In the genomic region with DNA sequence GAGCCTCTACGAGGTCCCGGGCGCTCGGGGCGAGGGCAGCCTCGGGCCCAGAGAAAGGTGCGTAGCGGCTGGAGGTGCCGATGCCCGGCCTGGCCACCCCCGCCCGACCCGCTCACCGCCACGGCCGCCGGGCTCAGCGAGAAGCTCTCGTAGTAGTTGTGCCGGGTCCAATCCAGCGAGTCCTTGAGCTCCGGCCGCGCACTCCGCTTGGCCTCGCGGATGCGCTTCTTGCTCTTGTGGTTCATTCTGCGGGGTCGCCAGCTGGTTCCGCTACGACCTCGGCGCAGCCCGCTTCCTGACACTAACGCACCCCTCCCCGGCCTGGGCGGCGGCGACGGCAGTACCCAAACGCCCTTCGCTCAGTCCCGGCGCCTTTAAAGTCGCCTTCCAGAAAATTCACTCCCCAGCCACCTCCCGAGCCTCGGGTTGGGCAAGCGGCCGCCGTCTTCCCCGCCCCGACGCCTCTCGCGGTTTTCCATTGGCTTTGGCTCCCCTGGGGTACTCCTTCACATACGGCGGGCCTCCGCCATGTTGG, we compare ENCODE assay signal across 8 cellular contexts. TPM values are rescaled to one million over a fixed set of nuclear protein-coding genes. Genes with fewer than 3 reads are reported as not detected.
DNase-seq lines count a peak whose midpoint lies in the region; ATAC-seq, FAIRE-seq and TF ChIP-seq lines count a peak whose summit lies in the region.

A gene (minus strand): TSS at position 376 of the 535 bp plus-strand sequence. CDS start 131 bp downstream, at position 245.

- TF ChIP-seq CTCF in bronchial epithelial cell (IDR thresholded peaks at IDR 0.05; ENCODE audit: insufficient read depth, low read length, severe bottlenecking): no peak

- peak within 1 kb of the TSS; percentile 99 for H3K27ac Mint-ChIP-seq in T-helper 17 cell
- peak within 1 kb of the TSS; percentile 98 to 100 (median 99) for H3K27ac Mint-ChIP-seq in immature natural killer cell

- no peaks in the 10 kb centered on the region for H3K27me3 ChIP-seq in ACC112 (ENCODE audit: insufficient read depth, low read length)
- H3K27me3 ChIP-seq in bronchial epithelial cell (ENCODE audit: control insufficient read depth, insufficient read depth, low read length): no peaks in the 10 kb centered on the region
- no peaks in the 10 kb centered on the region for H3K27me3 ChIP-seq in small intestine (ENCODE audit: control insufficient read depth in 2 of 2, insufficient read depth in 2 of 2, low read length in 2 of 2)

- FAIRE-seq in bronchial epithelial cell (lab: Jason Lieb, UNC) (no peak), small intestine (lab: Jason Lieb, UNC) (no peak)

- H2AFZ ChIP-seq in ACC112 (ENCODE audit: low read length, unreplicated experiment): no peak within 1 kb of the TSS

- peak; percentile 64 to 93 for DNase-seq in NCI-H187 (lab: John Stamatoyannopoulos, UW)
- peak in 1 of 3 donors; percentile 88 for DNase-seq in T-helper 17 cell
- peak; percentile 86 for DNase-seq in bronchial epithelial cell (ENCODE audit: low read depth)
- no peak for DNase-seq in immature natural killer cell
- DNase-seq in small intestine: peak; percentile 97

- H3K4me3 ChIP-seq in ACC112 (ENCODE audit: low read depth, low read length) (peak within 1 kb of the TSS; percentile 97), bronchial epithelial cell (ENCODE audit: low read depth, low read length) (peak within 1 kb of the TSS; percentile 98), small intestine (ENCODE audit: low read depth in 1 of 2, low read length in 2 of 2) (peak within 1 kb of the TSS; percentile 89 to 90)

- H3K4me1 ChIP-seq in ACC112 (ENCODE audit: control insufficient read depth, insufficient read depth, low read length, unreplicated experiment): peaks cover 19% of the 10 kb centered on the region
- H3K4me1 ChIP-seq in small intestine (ENCODE audit: control insufficient read depth in 2 of 2, insufficient read depth in 1 of 2, low read depth in 1 of 2, low read length in 1 of 2): peaks cover 0 to 3% of the 10 kb centered on the region in 2 donors

- H3K9me3 Mint-ChIP-seq in immature natural killer cell: no peaks in the 10 kb centered on the region

- peak within 1 kb of the TSS; percentile 95 for H3K27ac ChIP-seq in ACC112 (ENCODE audit: low read depth, low read length)
- H3K27ac ChIP-seq in small intestine (ENCODE audit: low read depth in 1 of 2, low read length in 1 of 2): peak within 1 kb of the TSS; percentile 100

- H3K36me3 Mint-ChIP-seq in T-helper 17 cell (ENCODE audit: low read depth): peaks cover 5% of the 10 kb centered on the region
- peaks cover 11 to 22% (median 20%) of the 10 kb centered on the region in 3 donors for H3K36me3 Mint-ChIP-seq in immature natural killer cell

- no peaks in the 10 kb centered on the region for H3K9me3 ChIP-seq in T-helper 17 cell (ENCODE audit: control insufficient read depth, low read length, poor library complexity, severe bottlenecking)
- H3K9me3 ChIP-seq in small intestine (ENCODE audit: control insufficient read depth, low read depth): no peaks in the 10 kb centered on the region

- peaks cover 84% of the 10 kb centered on the region for H3K79me2 ChIP-seq in ACC112 (ENCODE audit: control insufficient read depth, insufficient read depth, low read length, unreplicated experiment)

- WGBS in small intestine, 3 donors: 0% methylated on average over 57 to 59 of the region's 59 CpGs

- H3K4me1 Mint-ChIP-seq in T-helper 17 cell (peaks cover 40% of the 10 kb centered on the region), immature natural killer cell (peaks cover 49 to 50% of the 10 kb centered on the region in 2 donors)

- peaks cover 30% of the 10 kb centered on the region for H3K36me3 ChIP-seq in ACC112 (ENCODE audit: insufficient read depth, low read length)
- H3K36me3 ChIP-seq in bronchial epithelial cell (ENCODE audit: control insufficient read depth, insufficient read depth, low read length): peaks cover 14% of the 10 kb centered on the region
- H3K36me3 ChIP-seq in small intestine (ENCODE audit: control insufficient read depth in 2 of 2, insufficient read depth in 2 of 2, low read length in 2 of 2): peaks cover 6 to 14% of the 10 kb centered on the region in 2 donors

- ATAC-seq in GM18508 (IDR thresholded peaks at IDR 0.05; ENCODE audit: insufficient read depth, unreplicated experiment): peak; percentile 50
- ATAC-seq in HG02970 (IDR thresholded peaks at IDR 0.05; ENCODE audit: low FRiP score, unreplicated experiment): peak; percentile 65
- ATAC-seq in T-helper 17 cell: peak; percentile 84

- no peaks in the 10 kb centered on the region for H3K27me3 Mint-ChIP-seq in T-helper 17 cell
- H3K27me3 Mint-ChIP-seq in immature natural killer cell (ENCODE audit: low read depth in 3 of 3): peaks cover 28 to 35% (median 32%) of the 10 kb centered on the region in 3 donors

- H3K4me3 Mint-ChIP-seq in T-helper 17 cell (peak within 1 kb of the TSS; percentile 99), immature natural killer cell (peak within 1 kb of the TSS; percentile 89 to 98 (median 97))

RNA-seq across cellular contexts. Expression of the gene that starts here (rescaled TPM):
- total RNA-seq in T-helper 17 cell (100 to 1,000 TPM; 124 to 137 TPM), bronchial epithelial cell (16.6 and 19.5 TPM in 2 replicates)
- polyA plus RNA-seq in immature natural killer cell (10 to 100 TPM; 20.3 to 38.5 (median 27.2) TPM), small intestine (10 to 100 TPM; 24.2 to 56.6 (median 51.1) TPM)

Comparison
In these comparisons a context has a peak if more than half of its experiments do, and no peak if none do; other contexts are left out.
1. DNase-seq: peak in NCI-H187 (2 of 2), bronchial epithelial cell (single experiment) and small intestine (single experiment); none in immature natural killer cell (0 of 3).
2. Peak in every context shown above with its lines, with median percentiles within 50 percentile points of each other: H3K4me3 ChIP-seq and ATAC-seq.